18 cellular contexts compared by ENCODE assay signal in genomic region chr7:112271162-112271561, GRCh38.
"Had no signal": no experiment of that assay in that cellular context is flagged by ENCODE, and none has a peak within 500 bp of the region (broad histone marks: within the 10 kb centered on the region; RNA-seq: fewer than 3 reads in every experiment).

No MANE protein-coding gene starts in this region.

- DNase-seq: activated CD4-positive, alpha-beta T cell treated with anti-CD3 and anti-CD28 coated beads for 4 hours; activated CD8-positive, alpha-beta memory T cell treated with anti-CD3 and anti-CD28 coated beads for 24 hours; activated naive CD4-positive, alpha-beta T cell treated with anti-CD3 and anti-CD28 coated beads for 36 hours; colonic mucosa; foreskin melanocyte; heart right ventricle; left ventricle myocardium inferior; mesenchymal stem cell; nephron progenitor cell; psoas muscle; spleen; stimulated activated CD4-positive, alpha-beta T cell treated with anti-CD3 and anti-CD28 coated beads, Interleukin-1b, Interleukin-23, amount 100 ng/mL, for 48 hours; tibial artery; uterus; WERI-Rb-1 had no signal

- H3K4me3 Mint-ChIP-seq: activated naive CD4-positive, alpha-beta T cell treated with anti-CD3 and anti-CD28 coated beads for 36 hours; activated T-helper 17 cell treated with anti-CD3 and anti-CD28 coated beads, Interleukin-2, amount 50 U/mL, for 72 hours; nephron progenitor cell; stimulated activated memory B cell treated with anti-CD40 and anti-IgM and Interleukin-4, amounts not matched to agents 10 μg/mL and 1 μg/mL and 100 μg/mL, for 72 hours had no signal

- ATAC-seq: activated T-helper 17 cell treated with anti-CD3 and anti-CD28 coated beads, Interleukin-2, amount 50 U/mL, for 72 hours; heart right ventricle; psoas muscle; sciatic nerve; stimulated activated memory B cell treated with anti-CD40 and anti-IgM and Interleukin-4, amounts not matched to agents 10 μg/mL and 1 μg/mL and 100 μg/mL, for 72 hours had no signal

- H3K4me1 ChIP-seq: colonic mucosa, psoas muscle, uterus had no signal

- H3K9me3 Mint-ChIP-seq: activated T-helper 17 cell treated with anti-CD3 and anti-CD28 coated beads, Interleukin-2, amount 50 U/mL, for 72 hours; nephron progenitor cell had no signal

- H3K4me3 ChIP-seq: colonic mucosa, heart right ventricle, left ventricle myocardium inferior, psoas muscle, spleen, tibial artery, uterus had no signal

- H3K27ac Mint-ChIP-seq: activated naive CD4-positive, alpha-beta T cell treated with anti-CD3 and anti-CD28 coated beads for 36 hours; activated T-helper 17 cell treated with anti-CD3 and anti-CD28 coated beads, Interleukin-2, amount 50 U/mL, for 72 hours; nephron progenitor cell; stimulated activated memory B cell treated with anti-CD40 and anti-IgM and Interleukin-4, amounts not matched to agents 10 μg/mL and 1 μg/mL and 100 μg/mL, for 72 hours had no signal

- H3K27me3 ChIP-seq: colonic mucosa, heart right ventricle, spleen, tibial artery, uterus had no signal

- H3K27ac ChIP-seq: colonic mucosa, heart right ventricle, left ventricle myocardium inferior, psoas muscle, spleen, tibial artery, uterus, WERI-Rb-1 had no signal

- H3K36me3 ChIP-seq: colonic mucosa, heart right ventricle, left ventricle myocardium inferior, spleen, tibial artery, uterus, WERI-Rb-1 had no signal

- H3K27me3 Mint-ChIP-seq: activated T-helper 17 cell treated with anti-CD3 and anti-CD28 coated beads, Interleukin-2, amount 50 U/mL, for 72 hours; stimulated activated memory B cell treated with anti-CD40 and anti-IgM and Interleukin-4, amounts not matched to agents 10 μg/mL and 1 μg/mL and 100 μg/mL, for 72 hours had no signal
